In the genomic region with DNA sequence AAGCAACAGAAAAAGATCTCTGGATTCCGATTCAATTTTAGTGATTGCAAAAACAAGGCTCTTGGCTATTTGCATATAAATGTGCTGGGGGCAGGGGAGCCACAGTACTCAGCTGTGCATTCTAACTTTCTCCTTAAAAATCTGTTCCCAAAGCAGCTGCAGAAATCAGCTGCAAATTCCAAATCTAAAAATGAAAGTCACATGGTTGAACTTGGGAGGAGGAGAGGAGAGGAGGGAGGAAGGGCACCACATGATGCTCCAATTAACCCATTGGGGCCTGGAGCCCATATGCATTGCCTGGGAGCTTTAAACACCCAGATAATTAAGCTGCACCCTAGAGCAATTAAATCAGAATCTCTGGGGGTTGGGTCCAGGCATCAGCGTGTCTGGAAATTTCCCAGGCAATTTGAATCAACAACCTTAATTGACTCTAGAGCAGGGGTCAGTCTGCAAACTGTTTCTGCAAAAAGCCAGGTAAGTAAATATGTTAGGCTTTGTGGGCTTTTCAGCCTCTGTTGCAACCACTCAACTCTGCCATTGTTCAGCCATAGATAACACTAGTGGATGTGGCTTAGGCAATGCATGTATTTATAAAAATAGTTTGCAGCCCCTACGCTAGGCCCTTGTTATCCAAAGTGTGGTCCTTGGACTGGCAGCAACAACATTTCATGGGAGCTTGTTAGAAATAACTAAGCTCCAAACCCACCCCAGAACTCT, we compare ENCODE assay signal across 25 cellular contexts.
DNase-seq lines count a peak whose midpoint lies in the region; ATAC-seq and TF ChIP-seq lines count a peak whose summit lies in the region.
"Had no signal": no experiment of that assay in that cellular context is flagged by ENCODE, and none has a peak within 500 bp of the region (broad histone marks: within the 10 kb centered on the region; RNA-seq: fewer than 3 reads in every experiment).

No MANE protein-coding gene starts in this region.

- H3K4me3 ChIP-seq in GM23338 (no peak overlapping the region; the same call in 1 of the 2 replicates), neural progenitor cell (no peak overlapping the region)
- H3K4me3 ChIP-seq: gastrocnemius medialis, stomach had no signal

- H3K27ac Mint-ChIP-seq in GM23338 (peak overlapping the region; percentile 80), neural progenitor cell (no peak overlapping the region)
- H3K27ac Mint-ChIP-seq: activated naive CD8-positive, alpha-beta T cell; activated T-helper 1 cell treated with anti-CD3 and anti-CD28 coated beads, Interleukin-12 subunit alpha, Interleukin-12 subunit beta, Interleukin-2, Interleukin-4 antibody, amounts not matched to agents 30 ng/mL and 10 ng/mL and 1 ng/mL, durations not matched to agents 14 hours and 24 hours and 36 hours had no signal

- H3K4me1 ChIP-seq in GM23338 (ENCODE audit: insufficient read depth), result peaks cover 22% of the 10 kb centered on the region
- peaks cover 19% of the 10 kb centered on the region for H3K4me1 ChIP-seq in neural progenitor cell
- H3K4me1 ChIP-seq: gastrocnemius medialis had no signal

- DNase-seq in GM23338 (ENCODE audit: low spot score), result peak; percentile 31
- DNase-seq in NCI-H69 (lab: John Stamatoyannopoulos, UW), result peak; percentile 91
- DNase-seq in fibroblast of gingiva (ENCODE audit: low read depth), result peak; percentile 7
- no peak for DNase-seq in neural progenitor cell (ENCODE audit: low spot score)
- DNase-seq in activated naive CD4-positive, alpha-beta T cell treated with anti-CD3 and anti-CD28 coated beads, Interleukin-2, amount 50 U/mL, for 16 hours, result no peak
- no peak for DNase-seq in G401 (ENCODE audit: low spot score)
- DNase-seq: activated CD4-positive, CD25-positive, alpha-beta regulatory T cell; activated CD8-positive, alpha-beta memory T cell treated with anti-CD3 and anti-CD28 coated beads for 24 hours; AML-193; Calu3; dermis blood vessel endothelial cell; EL; gastrocnemius medialis; Karpas-422; left colon; NCI-H1092 treated with DMSO at 0.1 percent for 48 hours; NCI-H774; PC-3; SK-N-SH; stomach had no signal

- H3K27ac ChIP-seq in GM23338 (ENCODE audit: low read depth), result peak overlapping the region; percentile 90
- no peak overlapping the region for H3K27ac ChIP-seq in neural progenitor cell
- H3K27ac ChIP-seq: epithelial cell of prostate, gastrocnemius medialis, stomach had no signal

- no peaks in the 10 kb centered on the region for H3K27me3 ChIP-seq in GM23338 (ENCODE audit: insufficient read depth)
- no peaks in the 10 kb centered on the region for H3K27me3 ChIP-seq in neural progenitor cell
- H3K27me3 ChIP-seq: gastrocnemius medialis, stomach had no signal

- H3K4me2 ChIP-seq in GM23338, result peak overlapping the region; percentile 65
- peak overlapping the region; percentile 55 for H3K4me2 ChIP-seq in neural progenitor cell
- H3K4me2 ChIP-seq: SK-N-SH had no signal

- H4K20me1 ChIP-seq in GM23338 (replicated peaks; ENCODE audit: insufficient read depth) (no peaks in the 10 kb centered on the region), neural progenitor cell (ENCODE audit: low read depth) (no peaks in the 10 kb centered on the region)

- H3K79me2 ChIP-seq in GM23338 (replicated peaks; ENCODE audit: insufficient read depth) (no peaks in the 10 kb centered on the region), neural progenitor cell (ENCODE audit: low read depth) (no peaks in the 10 kb centered on the region)

- H3K4me1 Mint-ChIP-seq in GM23338 (peaks cover 33% of the 10 kb centered on the region), neural progenitor cell (peaks cover 29% of the 10 kb centered on the region)

- H3K27me3 Mint-ChIP-seq in GM23338 (ENCODE audit: insufficient read depth, low read depth, poor library complexity) (peaks cover 2% of the 10 kb centered on the region), neural progenitor cell (ENCODE audit: insufficient read depth, low read depth) (no peaks in the 10 kb centered on the region)
- H3K27me3 Mint-ChIP-seq: activated naive CD8-positive, alpha-beta T cell had no signal

- H3K9ac ChIP-seq in neural progenitor cell, result no peak overlapping the region
- H3K9ac ChIP-seq: SK-N-SH had no signal

- H3K9me3 ChIP-seq in neural progenitor cell (ENCODE audit: low read depth), result no peaks in the 10 kb centered on the region
- H3K9me3 ChIP-seq: gastrocnemius medialis, SK-N-SH had no signal

- H3K36me3 Mint-ChIP-seq in GM23338 (ENCODE audit: low read depth), result no peaks in the 10 kb centered on the region
- H3K36me3 Mint-ChIP-seq in neural progenitor cell, result no peaks in the 10 kb centered on the region
- H3K36me3 Mint-ChIP-seq: activated naive CD8-positive, alpha-beta T cell had no signal

- in situ Hi-C loops in G401 (cut with HindIII; ENCODE audit: low sequenced_read_pairs), result no loop called here

- H2AFZ ChIP-seq in GM23338, result peak overlapping the region; percentile 35
- H2AFZ ChIP-seq in neural progenitor cell (replicated peaks), result peak overlapping the region; percentile 86

- H3K9me3 Mint-ChIP-seq in GM23338 (peaks cover 4% of the 10 kb centered on the region; the same call in 1 of the 3 replicates), neural progenitor cell (peaks cover 4% of the 10 kb centered on the region)

- ATAC-seq in GM23338 (peak; percentile 73), GM18498 (IDR thresholded peaks at IDR 0.05; ENCODE audit: unreplicated experiment) (no peak), HG03439 (IDR thresholded peaks at IDR 0.05; ENCODE audit: unreplicated experiment) (no peak)
- ATAC-seq: gastrocnemius medialis, left colon, PC-3 had no signal

- H3F3A ChIP-seq in GM23338 (replicated peaks; ENCODE audit: low read depth) (no peaks in the 10 kb centered on the region), neural progenitor cell (ENCODE audit: low read depth) (peaks cover 3% of the 10 kb centered on the region)

- no peak for TF ChIP-seq CTCF in GM23338 (conservative IDR thresholded peaks at IDR 0.05; ENCODE audit: low read depth in 2 of 2)
- no peak for TF ChIP-seq CTCF in neural progenitor cell (IDR thresholded peaks at IDR 0.05)

- H3K36me3 ChIP-seq in GM23338 (ENCODE audit: insufficient read depth) (no peaks in the 10 kb centered on the region), neural progenitor cell (no peaks in the 10 kb centered on the region)
- H3K36me3 ChIP-seq: gastrocnemius medialis, stomach had no signal

- H3K4me3 Mint-ChIP-seq in GM23338 (peak overlapping the region; percentile 11; the same call in 2 of the 3 replicates), neural progenitor cell (no peak overlapping the region)
- H3K4me3 Mint-ChIP-seq: activated naive CD8-positive, alpha-beta T cell; activated T-helper 1 cell treated with anti-CD3 and anti-CD28 coated beads, Interleukin-12 subunit alpha, Interleukin-12 subunit beta, Interleukin-2, Interleukin-4 antibody, amounts not matched to agents 30 ng/mL and 10 ng/mL and 1 ng/mL, durations not matched to agents 14 hours and 24 hours and 36 hours had no signal

- peaks cover 20% of the 10 kb centered on the region; the same call in 1 of the 2 replicates for H3K9me2 ChIP-seq in GM23338 (ENCODE audit: insufficient read depth)
- H3K9me2 ChIP-seq: SK-N-SH had no signal

TF ChIP-seq in GM23338, 12 proteins besides CTCF, POLR2A, EP300 and RAD21:
- no peak for TF ChIP-seq CREB1 (CRISPR knock-in tag; IDR thresholded peaks at IDR 0.05; ENCODE audit: low read depth)
- TF ChIP-seq EZH2 (IDR thresholded peaks at IDR 0.05; ENCODE audit: low read depth, unreplicated experiment), result no peak
- no peak for TF ChIP-seq JUNB (IDR thresholded peaks at IDR 0.05; ENCODE audit: unreplicated experiment)
- TF ChIP-seq POLR2AphosphoS5 (IDR thresholded peaks at IDR 0.05; ENCODE audit: low read depth), result no peak
- TF ChIP-seq, protein P1, sequence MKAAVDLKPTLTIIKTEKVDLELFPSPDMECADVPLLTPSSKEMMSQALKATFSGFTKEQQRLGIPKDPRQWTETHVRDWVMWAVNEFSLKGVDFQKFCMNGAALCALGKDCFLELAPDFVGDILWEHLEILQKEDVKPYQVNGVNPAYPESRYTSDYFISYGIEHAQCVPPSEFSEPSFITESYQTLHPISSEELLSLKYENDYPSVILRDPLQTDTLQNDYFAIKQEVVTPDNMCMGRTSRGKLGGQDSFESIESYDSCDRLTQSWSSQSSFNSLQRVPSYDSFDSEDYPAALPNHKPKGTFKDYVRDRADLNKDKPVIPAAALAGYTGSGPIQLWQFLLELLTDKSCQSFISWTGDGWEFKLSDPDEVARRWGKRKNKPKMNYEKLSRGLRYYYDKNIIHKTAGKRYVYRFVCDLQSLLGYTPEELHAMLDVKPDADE (IDR thresholded peaks at IDR 0.05), result no peak
- TF ChIP-seq, protein P2, sequence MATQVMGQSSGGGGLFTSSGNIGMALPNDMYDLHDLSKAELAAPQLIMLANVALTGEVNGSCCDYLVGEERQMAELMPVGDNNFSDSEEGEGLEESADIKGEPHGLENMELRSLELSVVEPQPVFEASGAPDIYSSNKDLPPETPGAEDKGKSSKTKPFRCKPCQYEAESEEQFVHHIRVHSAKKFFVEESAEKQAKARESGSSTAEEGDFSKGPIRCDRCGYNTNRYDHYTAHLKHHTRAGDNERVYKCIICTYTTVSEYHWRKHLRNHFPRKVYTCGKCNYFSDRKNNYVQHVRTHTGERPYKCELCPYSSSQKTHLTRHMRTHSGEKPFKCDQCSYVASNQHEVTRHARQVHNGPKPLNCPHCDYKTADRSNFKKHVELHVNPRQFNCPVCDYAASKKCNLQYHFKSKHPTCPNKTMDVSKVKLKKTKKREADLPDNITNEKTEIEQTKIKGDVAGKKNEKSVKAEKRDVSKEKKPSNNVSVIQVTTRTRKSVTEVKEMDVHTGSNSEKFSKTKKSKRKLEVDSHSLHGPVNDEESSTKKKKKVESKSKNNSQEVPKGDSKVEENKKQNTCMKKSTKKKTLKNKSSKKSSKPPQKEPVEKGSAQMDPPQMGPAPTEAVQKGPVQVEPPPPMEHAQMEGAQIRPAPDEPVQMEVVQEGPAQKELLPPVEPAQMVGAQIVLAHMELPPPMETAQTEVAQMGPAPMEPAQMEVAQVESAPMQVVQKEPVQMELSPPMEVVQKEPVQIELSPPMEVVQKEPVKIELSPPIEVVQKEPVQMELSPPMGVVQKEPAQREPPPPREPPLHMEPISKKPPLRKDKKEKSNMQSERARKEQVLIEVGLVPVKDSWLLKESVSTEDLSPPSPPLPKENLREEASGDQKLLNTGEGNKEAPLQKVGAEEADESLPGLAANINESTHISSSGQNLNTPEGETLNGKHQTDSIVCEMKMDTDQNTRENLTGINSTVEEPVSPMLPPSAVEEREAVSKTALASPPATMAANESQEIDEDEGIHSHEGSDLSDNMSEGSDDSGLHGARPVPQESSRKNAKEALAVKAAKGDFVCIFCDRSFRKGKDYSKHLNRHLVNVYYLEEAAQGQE (IDR thresholded peaks at IDR 0.05; ENCODE audit: unreplicated experiment), result no peak
- TF ChIP-seq ZNF331 (CRISPR knock-in tag; IDR thresholded peaks at IDR 0.05; ENCODE audit: low read depth), result no peak
- no peak for TF ChIP-seq STAT1 (IDR thresholded peaks at IDR 0.05; ENCODE audit: unreplicated experiment)
- no peak for TF ChIP-seq EZH2phosphoT487 (IDR thresholded peaks at IDR 0.05; ENCODE audit: unreplicated experiment)

Comparison
In these comparisons a context has a peak if more than half of its experiments do, and no peak if none do; other contexts are left out.
1. DNase-seq: peak in GM23338 (single experiment), NCI-H69 (single experiment) and fibroblast of gingiva (single experiment); none in neural progenitor cell (single experiment), activated naive CD4-positive, alpha-beta T cell treated with anti-CD3 and anti-CD28 coated beads, Interleukin-2, amount 50 U/mL, for 16 hours (single experiment) and G401 (single experiment).